Comparison of ENCODE assay signal across 30 cellular contexts in the genomic region with DNA sequence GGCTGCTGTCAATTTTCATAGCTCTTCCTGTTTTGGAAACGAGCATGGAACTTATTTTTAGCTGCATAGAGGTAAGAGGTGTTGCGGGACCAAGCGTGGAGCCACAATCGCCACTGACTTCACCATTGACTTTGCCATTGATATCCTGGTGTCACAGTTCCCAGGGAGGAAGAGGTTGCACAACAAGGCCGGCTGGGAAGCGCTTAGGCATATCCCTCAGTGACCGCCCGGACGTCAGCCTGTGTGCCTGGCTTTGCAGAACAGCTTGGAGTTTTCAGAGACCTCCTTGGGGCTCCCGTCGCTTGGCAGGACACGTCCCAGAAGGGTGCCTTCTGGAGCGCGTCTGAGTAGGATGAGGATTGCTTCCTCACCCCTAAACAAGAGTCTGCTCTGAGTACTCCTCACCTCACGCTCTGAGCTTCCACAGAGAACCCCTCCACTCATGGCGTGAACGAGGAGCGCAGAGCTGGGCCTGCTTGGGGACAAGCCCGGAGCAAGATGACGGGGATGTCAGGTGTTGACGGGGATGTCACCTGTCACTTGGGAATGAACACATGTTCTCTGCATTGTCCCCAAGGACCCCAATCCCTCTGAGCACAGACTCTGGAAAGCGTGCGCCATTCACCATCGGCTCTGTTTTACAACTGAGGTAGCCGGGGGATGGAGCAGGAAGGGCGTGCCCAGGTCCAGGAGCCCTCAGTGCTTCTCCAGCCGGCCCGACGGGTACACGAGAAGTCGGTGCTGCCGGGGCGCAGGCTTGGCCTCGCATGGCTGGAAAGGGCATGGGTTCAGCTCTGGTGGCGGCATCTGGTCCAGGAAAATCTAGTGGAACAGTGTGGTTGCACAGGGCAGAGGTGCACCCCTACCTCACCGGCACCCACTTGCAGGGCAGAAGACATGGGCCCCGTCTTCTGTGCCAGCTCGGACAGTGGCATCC.
"Had no signal": no experiment of that assay in that cellular context is flagged by ENCODE, and none has a peak within 500 bp of the region (broad histone marks: within the 10 kb centered on the region; RNA-seq: fewer than 3 reads in every experiment).

No MANE protein-coding gene starts in this region.

- H3K4me1 ChIP-seq: breast epithelium, right lobe of liver, thyroid gland had no signal

- H3K27ac ChIP-seq: breast epithelium, epithelial cell of prostate, right lobe of liver, thyroid gland, WERI-Rb-1 had no signal

- H3K27me3 Mint-ChIP-seq: stimulated activated naive CD8-positive, alpha-beta T cell treated with anti-CD3 and anti-CD28 coated beads, Interleukin-15, Interleukin-2, amounts not matched to agents 100 ng/mL and 50 ng/mL, for 24 hours had no signal

- DNase-seq: activated CD4-positive, alpha-beta T cell treated with anti-CD3 and anti-CD28 coated beads for 48 hours; activated CD4-positive, alpha-beta T cell treated with anti-CD3 and anti-CD28 coated beads, Interleukin-2, amount 50 U/mL, for 48 hours; activated CD8-positive, alpha-beta memory T cell treated with anti-CD3 and anti-CD28 coated beads, Interleukin-2, amount 50 U/mL, for 48 hours; activated gamma-delta T cell treated with Interleukin-2 at 50 U/mL for 16 hours; activated naive CD4-positive, alpha-beta T cell treated with anti-CD3 and anti-CD28 coated beads, Interleukin-2, amount 50 U/mL, for 16 hours; activated T-cell treated with anti-CD3 and anti-CD28 coated beads, Interleukin-2, amount 50 U/mL, for 24 hours; amygdala; dermis blood vessel endothelial cell; effector CD4-positive, alpha-beta T cell; left colon; midbrain; naive thymus-derived CD4-positive, alpha-beta T cell; occipital lobe; stimulated activated CD4-positive, alpha-beta T cell treated with anti-CD3 and anti-CD28 coated beads, Interleukin-12 subunit alpha, Interleukin-12 subunit beta, amount 100 ng/mL, for 4 hours; stimulated activated CD4-positive, alpha-beta T cell treated with anti-CD3 and anti-CD28 coated beads, Interleukin-4, amount 100 ng/mL, for 1 hour; T-helper 17 cell; T1000; thyroid gland; WERI-Rb-1 had no signal

- H3K9me3 Mint-ChIP-seq: central memory CD8-positive, alpha-beta T cell had no signal

- H3K9me3 ChIP-seq: right lobe of liver, thyroid gland had no signal

- H3K27me3 ChIP-seq: breast epithelium, right lobe of liver, thyroid gland had no signal

- H3K36me3 Mint-ChIP-seq: naive thymus-derived CD4-positive, alpha-beta T cell had no signal

- FAIRE-seq: endometrium, frontal cortex, keratinocyte had no signal

- H3K4me3 Mint-ChIP-seq: activated T-cell treated with anti-CD3 and anti-CD28 coated beads, Interleukin-2, amount 50 U/mL, for 24 hours; activated T-helper 17 cell treated with anti-CD3 and anti-CD28 coated beads, Interleukin-2, amount 50 U/mL, for 72 hours; central memory CD8-positive, alpha-beta T cell; naive thymus-derived CD4-positive, alpha-beta T cell; neural crest cell; stimulated activated naive CD8-positive, alpha-beta T cell treated with anti-CD3 and anti-CD28 coated beads, Interleukin-15, Interleukin-2, amounts not matched to agents 100 ng/mL and 50 ng/mL, for 24 hours; T-helper 17 cell had no signal

- H3K36me3 ChIP-seq: breast epithelium, right lobe of liver, thyroid gland, WERI-Rb-1 had no signal

- H3K27ac Mint-ChIP-seq: activated T-cell treated with anti-CD3 and anti-CD28 coated beads, Interleukin-2, amount 50 U/mL, for 24 hours; activated T-helper 17 cell treated with anti-CD3 and anti-CD28 coated beads, Interleukin-2, amount 50 U/mL, for 72 hours; naive thymus-derived CD4-positive, alpha-beta T cell; stimulated activated naive CD8-positive, alpha-beta T cell treated with anti-CD3 and anti-CD28 coated beads, Interleukin-15, Interleukin-2, amounts not matched to agents 100 ng/mL and 50 ng/mL, for 24 hours; T-helper 17 cell had no signal

- H3K4me3 ChIP-seq: breast epithelium, right lobe of liver, thyroid gland had no signal

- H3K4me1 Mint-ChIP-seq: activated T-helper 17 cell treated with anti-CD3 and anti-CD28 coated beads, Interleukin-2, amount 50 U/mL, for 72 hours; central memory CD8-positive, alpha-beta T cell had no signal

- ATAC-seq: activated CD4-positive, CD25-positive, alpha-beta regulatory T cell treated with anti-CD3 and anti-CD28 coated beads, Interleukin-2, amount 50 U/mL, for 24 hours; activated T-helper 17 cell treated with anti-CD3 and anti-CD28 coated beads, Interleukin-2, amount 50 U/mL, for 72 hours; left colon; T-helper 17 cell had no signal
